8 cellular contexts compared by ENCODE assay signal in genomic region chr3:139979991-139980390, GRCh38. TPM values are rescaled to one million over a fixed set of nuclear protein-coding genes. Genes with fewer than 3 reads are reported as not detected.
"Had no signal": no experiment of that assay in that cellular context is flagged by ENCODE, and none has a peak within 500 bp of the region (broad histone marks: within the 10 kb centered on the region; RNA-seq: fewer than 3 reads in every experiment).

No MANE protein-coding gene starts in this region.

- H2AFZ ChIP-seq: GM23248 had no signal

- H3K27ac ChIP-seq: GM23248 had no signal

- H3K9ac ChIP-seq: GM23248 had no signal

- H3K4me3 ChIP-seq: GM23248, K562 had no signal

- H3K27ac Mint-ChIP-seq: HFFc6 had no signal

- DNase-seq: GM23248, GOT3, H7, HCEC 1CT, HFFc6, IMR-90 had no signal

- H3K4me3 Mint-ChIP-seq: HFFc6 had no signal

- ATAC-seq: K562 had no signal

RNA-seq across cellular contexts. Expression of gene CLSTN2, which starts 45.0 kb away (rescaled TPM):
- total RNA-seq: GM23248, HT-29 had no signal
